In genomic region chr11:111851067-111851466, GRCh38 we compare ENCODE assay signal across 6 cellular contexts.
"Had no signal": no experiment of that assay in that cellular context is flagged by ENCODE, and none has a peak within 500 bp of the region (broad histone marks: within the 10 kb centered on the region; RNA-seq: fewer than 3 reads in every experiment).

No MANE protein-coding gene starts in this region.

- DNase-seq: H9 had no signal

- H2AFZ ChIP-seq: GM23338 had no signal

- H3K4me2 ChIP-seq: GM23338 had no signal

- H3K27ac ChIP-seq: HL-60 had no signal

- FAIRE-seq: H1, H54 had no signal

- ATAC-seq: GM23338 had no signal

- H3K4me3 ChIP-seq: GM23338, K562 had no signal
